ENCODE assay signal across 1 cellular context in genomic region chr2:182616471-182617393, GRCh38.
TF ChIP-seq lines count a peak whose summit lies in the region.

No MANE protein-coding gene starts in this region.

TF ChIP-seq in HepG2, 621 proteins besides CTCF, POLR2A, EP300 and RAD21 (continued from another document):
- TF ChIP-seq BCL6 (CRISPR knock-in tag; IDR thresholded peaks at IDR 0.05) (peak; percentile 66), ZNF609 (CRISPR knock-in tag; IDR thresholded peaks at IDR 0.05; ENCODE audit: borderline replicate concordance) (no peak), NR2F6 (IDR thresholded peaks at IDR 0.05) (peak; percentile 46), NR2F6 (CRISPR knock-in tag; IDR thresholded peaks at IDR 0.05) (peak; percentile 18; the same call in 1 of the 2 replicates), ATM (IDR thresholded peaks at IDR 0.05; ENCODE audit: borderline replicate concordance) (no peak), SOX6 (IDR thresholded peaks at IDR 0.05) (no peak), SOX6 (CRISPR knock-in tag; IDR thresholded peaks at IDR 0.05) (peak; percentile 69; the same call in 1 of the 2 replicates), CHCHD3 (CRISPR knock-in tag; IDR thresholded peaks at IDR 0.05) (no peak), KDM2A (CRISPR knock-in tag; IDR thresholded peaks at IDR 0.05; ENCODE audit: borderline replicate concordance, low read depth) (no peak), ATF4 (CRISPR knock-in tag; IDR thresholded peaks at IDR 0.05) (no peak), THYN1 (CRISPR knock-in tag; IDR thresholded peaks at IDR 0.05; ENCODE audit: borderline replicate concordance, low read depth) (no peak), ZNF644 (CRISPR knock-in tag; IDR thresholded peaks at IDR 0.05; ENCODE audit: low read depth) (peak; percentile 92), BHLHE40 (IDR thresholded peaks at IDR 0.05; ENCODE audit: low read length) (0 out of 2 replicates have a peak, but pooled peaks have one; percentile 33), THAP9 (CRISPR knock-in tag; IDR thresholded peaks at IDR 0.05; ENCODE audit: borderline replicate concordance) (no peak), NCOA2 (CRISPR knock-in tag; IDR thresholded peaks at IDR 0.05) (peak; percentile 60), PHF8 (CRISPR knock-in tag; IDR thresholded peaks at IDR 0.05) (no peak), GATAD2A (CRISPR knock-in tag; IDR thresholded peaks at IDR 0.05) (peak; percentile 34; the same call in 1 of the 2 replicates), POLR2AphosphoS5 (IDR thresholded peaks at IDR 0.05; ENCODE audit: low read depth, low read length) (no peak), RARA (CRISPR knock-in tag; IDR thresholded peaks at IDR 0.05) (0 out of 2 replicates have a peak, but pooled peaks have one; percentile 16), FOSL2 (CRISPR knock-in tag; IDR thresholded peaks at IDR 0.05) (no peak), SRSF4 (IDR thresholded peaks at IDR 0.05; ENCODE audit: low read depth, low read length, poor library complexity, severe bottlenecking) (no peak), ZMYM4 (CRISPR knock-in tag; IDR thresholded peaks at IDR 0.05) (0 out of 2 replicates have a peak, but pooled peaks have one; percentile 25), PITX1 (CRISPR knock-in tag; IDR thresholded peaks at IDR 0.05) (0 out of 2 replicates have a peak, but pooled peaks have one; percentile 53), ZNF24 (IDR thresholded peaks at IDR 0.05) (no peak), ESRRA (CRISPR knock-in tag; IDR thresholded peaks at IDR 0.05; ENCODE audit: low read depth) (peak; percentile 19; the same call in 1 of the 2 replicates), SRSF1 (optimal IDR thresholded peaks at IDR 0.05; ENCODE audit: low read depth, low read length) (no peak), MIER2 (CRISPR knock-in tag; IDR thresholded peaks at IDR 0.05) (0 out of 2 replicates have a peak, but pooled peaks have one; percentile 19), NR1H2 (CRISPR knock-in tag; IDR thresholded peaks at IDR 0.05; ENCODE audit: borderline replicate concordance, low read depth) (no peak), AHR (CRISPR knock-in tag; IDR thresholded peaks at IDR 0.05) (no peak), ZNF3 (CRISPR knock-in tag; IDR thresholded peaks at IDR 0.05) (no peak), HNRNPL (IDR thresholded peaks at IDR 0.05; ENCODE audit: low read depth, low read length) (no peak), RXRB (CRISPR knock-in tag; IDR thresholded peaks at IDR 0.05; ENCODE audit: borderline replicate concordance) (peak; percentile 35; the same call in 1 of the 2 replicates), GFI1 (CRISPR knock-in tag; IDR thresholded peaks at IDR 0.05; ENCODE audit: borderline replicate concordance) (peak; percentile 46; the same call in 1 of the 2 replicates)
- TF ChIP-seq, protein P1, sequence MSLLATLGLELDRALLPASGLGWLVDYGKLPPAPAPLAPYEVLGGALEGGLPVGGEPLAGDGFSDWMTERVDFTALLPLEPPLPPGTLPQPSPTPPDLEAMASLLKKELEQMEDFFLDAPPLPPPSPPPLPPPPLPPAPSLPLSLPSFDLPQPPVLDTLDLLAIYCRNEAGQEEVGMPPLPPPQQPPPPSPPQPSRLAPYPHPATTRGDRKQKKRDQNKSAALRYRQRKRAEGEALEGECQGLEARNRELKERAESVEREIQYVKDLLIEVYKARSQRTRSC (CRISPR knock-in tag; IDR thresholded peaks at IDR 0.05; ENCODE audit: low read depth) = no peak
- TF ChIP-seq, protein P2, sequence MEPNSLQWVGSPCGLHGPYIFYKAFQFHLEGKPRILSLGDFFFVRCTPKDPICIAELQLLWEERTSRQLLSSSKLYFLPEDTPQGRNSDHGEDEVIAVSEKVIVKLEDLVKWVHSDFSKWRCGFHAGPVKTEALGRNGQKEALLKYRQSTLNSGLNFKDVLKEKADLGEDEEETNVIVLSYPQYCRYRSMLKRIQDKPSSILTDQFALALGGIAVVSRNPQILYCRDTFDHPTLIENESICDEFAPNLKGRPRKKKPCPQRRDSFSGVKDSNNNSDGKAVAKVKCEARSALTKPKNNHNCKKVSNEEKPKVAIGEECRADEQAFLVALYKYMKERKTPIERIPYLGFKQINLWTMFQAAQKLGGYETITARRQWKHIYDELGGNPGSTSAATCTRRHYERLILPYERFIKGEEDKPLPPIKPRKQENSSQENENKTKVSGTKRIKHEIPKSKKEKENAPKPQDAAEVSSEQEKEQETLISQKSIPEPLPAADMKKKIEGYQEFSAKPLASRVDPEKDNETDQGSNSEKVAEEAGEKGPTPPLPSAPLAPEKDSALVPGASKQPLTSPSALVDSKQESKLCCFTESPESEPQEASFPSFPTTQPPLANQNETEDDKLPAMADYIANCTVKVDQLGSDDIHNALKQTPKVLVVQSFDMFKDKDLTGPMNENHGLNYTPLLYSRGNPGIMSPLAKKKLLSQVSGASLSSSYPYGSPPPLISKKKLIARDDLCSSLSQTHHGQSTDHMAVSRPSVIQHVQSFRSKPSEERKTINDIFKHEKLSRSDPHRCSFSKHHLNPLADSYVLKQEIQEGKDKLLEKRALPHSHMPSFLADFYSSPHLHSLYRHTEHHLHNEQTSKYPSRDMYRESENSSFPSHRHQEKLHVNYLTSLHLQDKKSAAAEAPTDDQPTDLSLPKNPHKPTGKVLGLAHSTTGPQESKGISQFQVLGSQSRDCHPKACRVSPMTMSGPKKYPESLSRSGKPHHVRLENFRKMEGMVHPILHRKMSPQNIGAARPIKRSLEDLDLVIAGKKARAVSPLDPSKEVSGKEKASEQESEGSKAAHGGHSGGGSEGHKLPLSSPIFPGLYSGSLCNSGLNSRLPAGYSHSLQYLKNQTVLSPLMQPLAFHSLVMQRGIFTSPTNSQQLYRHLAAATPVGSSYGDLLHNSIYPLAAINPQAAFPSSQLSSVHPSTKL (CRISPR knock-in tag; IDR thresholded peaks at IDR 0.05) = peak; percentile 63; the same call in 1 of the 2 replicates
- TF ChIP-seq, protein P3, sequence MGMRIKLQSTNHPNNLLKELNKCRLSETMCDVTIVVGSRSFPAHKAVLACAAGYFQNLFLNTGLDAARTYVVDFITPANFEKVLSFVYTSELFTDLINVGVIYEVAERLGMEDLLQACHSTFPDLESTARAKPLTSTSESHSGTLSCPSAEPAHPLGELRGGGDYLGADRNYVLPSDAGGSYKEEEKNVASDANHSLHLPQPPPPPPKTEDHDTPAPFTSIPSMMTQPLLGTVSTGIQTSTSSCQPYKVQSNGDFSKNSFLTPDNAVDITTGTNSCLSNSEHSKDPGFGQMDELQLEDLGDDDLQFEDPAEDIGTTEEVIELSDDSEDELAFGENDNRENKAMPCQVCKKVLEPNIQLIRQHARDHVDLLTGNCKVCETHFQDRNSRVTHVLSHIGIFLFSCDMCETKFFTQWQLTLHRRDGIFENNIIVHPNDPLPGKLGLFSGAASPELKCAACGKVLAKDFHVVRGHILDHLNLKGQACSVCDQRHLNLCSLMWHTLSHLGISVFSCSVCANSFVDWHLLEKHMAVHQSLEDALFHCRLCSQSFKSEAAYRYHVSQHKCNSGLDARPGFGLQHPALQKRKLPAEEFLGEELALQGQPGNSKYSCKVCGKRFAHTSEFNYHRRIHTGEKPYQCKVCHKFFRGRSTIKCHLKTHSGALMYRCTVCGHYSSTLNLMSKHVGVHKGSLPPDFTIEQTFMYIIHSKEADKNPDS (CRISPR knock-in tag; IDR thresholded peaks at IDR 0.05) = no peak
